In genomic region chr1:42335050-42335808, GRCh38 we compare ENCODE assay signal across 8 cellular contexts. TPM values are rescaled to one million over a fixed set of nuclear protein-coding genes. Genes with fewer than 3 reads are reported as not detected.
DNase-seq lines count a peak whose midpoint lies in the region; ATAC-seq and TF ChIP-seq lines count a peak whose summit lies in the region.

Gene FOXJ3 (minus strand): TSS chr1:42335235. CDS start chr1:42311093, 24,142 bp downstream.

- H3K4me1 ChIP-seq in ectodermal cell (ENCODE audit: control insufficient read depth, insufficient read depth, low read length) (peaks cover 5% of the 10 kb centered on the region), lower lobe of right lung (peaks cover 36% of the 10 kb centered on the region)

- H3K36me3 ChIP-seq in ectodermal cell (ENCODE audit: control insufficient read depth, insufficient read depth, low read length) (no peaks in the 10 kb centered on the region), lower lobe of right lung (no peaks in the 10 kb centered on the region)

- CTCF ChIA-PET in activated CD8-positive, alpha-beta T cell treated with anti-CD3 and anti-CD28 coated beads for 36 hours (lab: Charles Lee) = interaction anchor here (1.5 kb wide), 1 partner anchor 15 kb away, joined by 5 read pairs; no protein-coding TSS in a partner anchor

- DNase-seq in CD14-positive monocyte (ENCODE audit: low spot score) (peak; percentile 89), NCI-H82 (lab: John Stamatoyannopoulos, UW) (peak; percentile 97), lower lobe of right lung (peak; percentile 94)
- peak; percentile 94 for DNase-seq in activated CD8-positive, alpha-beta T cell treated with anti-CD3 and anti-CD28 coated beads for 36 hours
- DNase-seq in stimulated activated CD4-positive, alpha-beta T cell treated with anti-CD3 and anti-CD28 coated beads, TNF-alpha, amount 100 ng/mL, for 1 hour (ENCODE audit: low read depth in 3 of 3, low spot score in 1 of 3) = peak; percentile 76 to 90 (median 85)

- peak within 1 kb of the TSS; percentile 90 to 95 for H3K4me3 Mint-ChIP-seq in CD14-positive monocyte
- H3K4me3 Mint-ChIP-seq in activated CD8-positive, alpha-beta T cell treated with anti-CD3 and anti-CD28 coated beads for 36 hours = peak within 1 kb of the TSS; percentile 91

- WGBS in ectodermal cell, 2 experiments = 0% methylated on average over 79 of the region's 79 CpGs

- peaks cover 0 to 4% (median 2%) of the 10 kb centered on the region in 3 donors for H3K27me3 Mint-ChIP-seq in CD14-positive monocyte (ENCODE audit: low read depth in 3 of 3)
- H3K27me3 Mint-ChIP-seq in activated CD8-positive, alpha-beta T cell treated with anti-CD3 and anti-CD28 coated beads for 36 hours = no peaks in the 10 kb centered on the region

- peak within 1 kb of the TSS; percentile 76 to 95 (median 89) for H3K27ac Mint-ChIP-seq in CD14-positive monocyte
- H3K27ac Mint-ChIP-seq in activated CD8-positive, alpha-beta T cell treated with anti-CD3 and anti-CD28 coated beads for 36 hours = peak within 1 kb of the TSS; percentile 90

- peak; percentile 86 for ATAC-seq in GM19397 (IDR thresholded peaks at IDR 0.05; ENCODE audit: unreplicated experiment)
- peak; percentile 70 for ATAC-seq in HG03571 (IDR thresholded peaks at IDR 0.05; ENCODE audit: unreplicated experiment)
- peak; percentile 91 for ATAC-seq in activated CD8-positive, alpha-beta T cell treated with anti-CD3 and anti-CD28 coated beads for 36 hours
- ATAC-seq in lower lobe of right lung = peak; percentile 97 to 98

- H3K4me3 ChIP-seq in ectodermal cell (ENCODE audit: insufficient read depth, low read depth, low read length) = peak within 1 kb of the TSS; percentile 84
- H3K4me3 ChIP-seq in lower lobe of right lung = peak within 1 kb of the TSS; percentile 99

- H3K9me3 Mint-ChIP-seq in CD14-positive monocyte = peaks cover 0 to 1% (median 0%) of the 10 kb centered on the region in 7 donors
- H3K9me3 Mint-ChIP-seq in activated CD8-positive, alpha-beta T cell treated with anti-CD3 and anti-CD28 coated beads for 36 hours = no peaks in the 10 kb centered on the region

- peaks cover 0 to 2% of the 10 kb centered on the region in 2 donors for H3K36me3 Mint-ChIP-seq in CD14-positive monocyte
- H3K36me3 Mint-ChIP-seq in activated CD8-positive, alpha-beta T cell treated with anti-CD3 and anti-CD28 coated beads for 36 hours (ENCODE audit: low read depth) = peaks cover 5% of the 10 kb centered on the region

- TF ChIP-seq CTCF in CD14-positive monocyte (IDR thresholded peaks at IDR 0.05) (no peak), lower lobe of right lung (IDR thresholded peaks at IDR 0.05) (peak; percentile 20)
- no peak for TF ChIP-seq CTCF in activated CD8-positive, alpha-beta T cell treated with anti-CD3 and anti-CD28 coated beads for 36 hours (IDR thresholded peaks at IDR 0.05)

- H3K4me1 Mint-ChIP-seq in CD14-positive monocyte = peaks cover 38% of the 10 kb centered on the region
- peaks cover 42% of the 10 kb centered on the region for H3K4me1 Mint-ChIP-seq in activated CD8-positive, alpha-beta T cell treated with anti-CD3 and anti-CD28 coated beads for 36 hours (ENCODE audit: low read depth)

- H3K27me3 ChIP-seq in ectodermal cell (ENCODE audit: control insufficient read depth, insufficient read depth, low read length, poor library complexity, severe bottlenecking) (no peaks in the 10 kb centered on the region), lower lobe of right lung (ENCODE audit: low read depth) (no peaks in the 10 kb centered on the region)

- no peaks in the 10 kb centered on the region for H3K9me3 ChIP-seq in ectodermal cell (ENCODE audit: control insufficient read depth, low read length)
- H3K9me3 ChIP-seq in lower lobe of right lung = no peaks in the 10 kb centered on the region

- POLR2A ChIA-PET in activated CD8-positive, alpha-beta T cell treated with anti-CD3 and anti-CD28 coated beads for 36 hours (lab: Charles Lee) = interaction anchor here (0.8 to 1.3 kb wide), 2 partner anchors 23 to 129 kb away, joined by 3 read pairs; no protein-coding TSS in a partner anchor

- intact Hi-C loops in CD14-positive monocyte (cut with micrococcal nuclease) = loop anchor here (2.0 to 10.0 kb wide), 6 partner anchors 122 to 838 kb away; partner anchors contain the start of genes C1orf50 (in 2 of the 2), P3H1 (in 2 of the 2), CCDC30 (in 1 of the 2) and CFAP57 (in 1 of the 2)
- intact Hi-C loops in activated CD8-positive, alpha-beta T cell treated with anti-CD3 and anti-CD28 coated beads for 36 hours (cut with micrococcal nuclease) = no loop called here
- intact Hi-C loops in lower lobe of right lung (cut with DNase I) = no loop called here

- H3K27ac ChIP-seq in ectodermal cell (ENCODE audit: insufficient read depth, low read depth, low read length, poor library complexity, severe bottlenecking) (peak within 1 kb of the TSS; percentile 87), lower lobe of right lung (peak within 1 kb of the TSS; percentile 92)

RNA-seq across cellular contexts. Expression of gene FOXJ3, which starts in this region (rescaled TPM):
- polyA plus RNA-seq in CD14-positive monocyte = 10 to 100 TPM; 10.2 to 18.5 TPM
- total RNA-seq in activated CD8-positive, alpha-beta T cell treated with anti-CD3 and anti-CD28 coated beads for 36 hours = 10 to 100 TPM; 43.1 to 44.0 TPM
- 48.1 TPM for polyA plus RNA-seq in ectodermal cell (2013, experiment 1 of 4)
- polyA plus RNA-seq in ectodermal cell (2013, experiment 2 of 4) = 50.2 TPM
- polyA plus RNA-seq in ectodermal cell (2013, experiment 3 of 4) = 34.8 TPM
- polyA plus RNA-seq in ectodermal cell (2013, experiment 4 of 4) = 41.3 TPM
- total RNA-seq in lower lobe of right lung = 44.0 TPM

Comparison
In these comparisons a context has a peak if more than half of its experiments do, and no peak if none do; other contexts are left out.
1. Peak in every context shown above with its lines: DNase-seq, ATAC-seq, H3K4me3 ChIP-seq and H3K27ac ChIP-seq.
2. intact Hi-C loops: an anchor here in CD14-positive monocyte (2.0 to 10.0 kb wide); none called in activated CD8-positive, alpha-beta T cell treated with anti-CD3 and anti-CD28 coated beads for 36 hours and lower lobe of right lung.